In the genomic region with DNA sequence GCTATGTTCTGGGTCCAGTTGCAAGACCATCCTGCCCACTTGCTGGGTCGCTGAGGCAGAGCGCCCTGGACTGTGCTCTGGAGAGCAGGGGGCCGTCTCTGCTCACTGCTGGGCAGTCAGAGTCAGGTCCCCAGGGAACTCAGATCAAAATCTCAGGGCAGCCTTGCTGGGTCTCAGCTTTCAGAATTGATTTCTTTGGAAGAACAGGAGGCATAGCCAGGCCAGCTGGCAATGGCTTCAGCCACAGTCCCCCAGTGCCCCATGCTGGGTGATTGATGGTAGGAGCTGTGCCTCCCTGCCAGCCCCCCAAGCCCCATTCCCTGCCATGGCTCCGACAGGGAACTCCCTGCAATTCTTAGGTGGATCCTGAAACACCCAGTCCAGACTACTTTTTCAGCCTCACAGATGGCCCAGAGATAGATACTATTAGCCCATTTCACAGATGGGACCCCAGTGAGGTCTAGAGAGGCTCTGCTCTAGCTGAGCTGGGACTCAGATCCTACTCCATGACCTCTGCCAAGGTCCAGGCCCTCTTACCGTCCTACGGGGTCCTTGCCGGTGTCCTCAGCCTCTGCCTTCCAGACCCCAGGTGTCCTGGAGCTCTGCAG, we compare ENCODE assay signal across 13 cellular contexts. TPM values are rescaled to one million over a fixed set of nuclear protein-coding genes. Genes with fewer than 3 reads are reported as not detected.
A peak's percentile ranks its signal among the peaks of the same experiment; 100 is the strongest.
DNase-seq lines count a peak whose midpoint lies in the region; ATAC-seq and TF ChIP-seq lines count a peak whose summit lies in the region.
"Had no signal": no experiment of that assay in that cellular context is flagged by ENCODE, and none has a peak within 500 bp of the region (broad histone marks: within the 10 kb centered on the region; RNA-seq: fewer than 3 reads in every experiment).

No MANE protein-coding gene starts in this region.

- no peaks in the 10 kb centered on the region for H3K36me3 ChIP-seq in BLaER1

- H3K9ac ChIP-seq in BLaER1 = no peak overlapping the region
- H3K9ac ChIP-seq: KMS-11 had no signal

- TF ChIP-seq CTCF in GM10266 (IDR thresholded peaks at IDR 0.05; ENCODE audit: control insufficient read depth, insufficient read depth, low read depth, missing control alignments) = no peak

- peaks cover 19% of the 10 kb centered on the region for H3K9me3 ChIP-seq in BLaER1

- WGBS in adipose tissue, 3 donors = 54 to 86% (median 69%) methylated on average over 7 of the region's 7 CpGs

- ATAC-seq in left lobe of liver = no peak
- no peak for ATAC-seq in HG02571 (IDR thresholded peaks at IDR 0.05; ENCODE audit: unreplicated experiment)

- peaks cover 16% of the 10 kb centered on the region for H3K4me1 ChIP-seq in BLaER1

- H4K20me1 ChIP-seq in BLaER1 = no peaks in the 10 kb centered on the region

- H3K4me3 ChIP-seq in BLaER1 (no peak overlapping the region), skin epidermis (peak overlapping the region in 5 of 7 experiments; percentile 4 to 26 (median 12))

- H3K4me2 ChIP-seq in BLaER1 = peak overlapping the region; percentile 63
- H3K4me2 ChIP-seq: KMS-11 had no signal

- DNase-seq in GM10266 (ENCODE audit: extremely low spot score) (no peak), middle frontal gyrus (ENCODE audit: extremely low spot score, low spot score) (no peak), left lobe of liver (ENCODE audit: low spot score) (no peak)
- DNase-seq: DMS79, NCI-H187 had no signal

- H3K27me3 ChIP-seq in BLaER1 (no peaks in the 10 kb centered on the region), layer of hippocampus (ENCODE audit: control insufficient read depth, insufficient read depth, low read length) (no peaks in the 10 kb centered on the region)

- H3K27ac ChIP-seq in BLaER1 (peak overlapping the region; percentile 55; the same call in 1 of the 2 replicates), adipose tissue (ENCODE audit: low read depth, low read length) (peak overlapping the region; percentile 11), layer of hippocampus (ENCODE audit: low read depth, low read length) (peak overlapping the region; percentile 70), skin epidermis (peak overlapping the region in 18 of 21 experiments; percentile 3 to 85 (median 69))
- H3K27ac ChIP-seq: KMS-11 had no signal

RNA-seq across cellular contexts. Expression of gene MMRN2, which starts 0.5 kb away (rescaled TPM):
- polyA plus RNA-seq in adipose tissue = 10 to 100 TPM in 2 of 3 donors, 1 to 10 TPM in 1; 6.1 to 56.1 (median 22.4) TPM
- total RNA-seq in left lobe of liver = 9.6 TPM

RNA-seq across cellular contexts. Expression of gene SNCG, which starts 1.5 kb away (rescaled TPM):
- 100 to 1,000 TPM in 2 of 3 donors, 1 to 10 TPM in 1; 7.0 to 142 (median 100) TPM for polyA plus RNA-seq in adipose tissue
- total RNA-seq in left lobe of liver = 2.0 TPM
- total RNA-seq: kidney epithelial cell had no signal

RNA-seq across cellular contexts. Expression of gene ADIRF, which starts 11.3 kb away (rescaled TPM):
- polyA plus RNA-seq in adipose tissue = 1,000 to 10,000 TPM in 2 of 3 donors, 100 to 1,000 TPM in 1; 135 to 2,071 (median 1,031) TPM
- 79.3 TPM for total RNA-seq in left lobe of liver
- total RNA-seq: kidney epithelial cell had no signal
- polyA plus RNA-seq: neural cell had no signal

Comparison
In these comparisons a context has a peak if more than half of its experiments do, and no peak if none do; other contexts are left out.
1. H3K27ac ChIP-seq: peak in every context shown above with its lines; median percentile 70 in layer of hippocampus; 69 in skin epidermis; 55 in BLaER1; 11 in adipose tissue.